Comparison of ENCODE assay signal across 8 cellular contexts in genomic region chr1:184035719-184036516, GRCh38. TPM values are rescaled to one million over a fixed set of nuclear protein-coding genes. Genes with fewer than 3 reads are reported as not detected.
DNase-seq lines count a peak whose midpoint lies in the region; ATAC-seq, FAIRE-seq and TF ChIP-seq lines count a peak whose summit lies in the region.

No MANE protein-coding gene starts in this region.

- peak overlapping the region; percentile 64 for H2BK12ac ChIP-seq in neuronal stem cell (ENCODE audit: low read length)

- dilution Hi-C loops in endothelial cell of umbilical vein (cut with MboI; ENCODE audit: extremely low pct_ligation_motif_present, low sequenced_read_pairs): no loop called here

- peaks cover 30 to 39% of the 10 kb centered on the region in 2 donors for H3K27me3 Mint-ChIP-seq in CD4-positive, alpha-beta memory T cell

- intact Hi-C loops in CD4-positive, alpha-beta memory T cell (cut with micrococcal nuclease): loop anchor here (2.0 kb wide), 1 partner anchor 15 kb away; the partner anchor contains the start of gene TSEN15
- intact Hi-C loops in endothelial cell of umbilical vein (cut with micrococcal nuclease): no loop called here

- H3K4me3 ChIP-seq in CD4-positive, alpha-beta memory T cell (ENCODE audit: low read length in 2 of 2): peak overlapping the region in 1 of 2 donors; percentile 41
- H3K4me3 ChIP-seq in endothelial cell of umbilical vein (replicated peaks in 1 of 3; ENCODE audit: insufficient read depth in 1 of 3, low read depth in 1 of 3, low read length in 3 of 3) (no peak overlapping the region), neuronal stem cell (ENCODE audit: low read length in 2 of 2) (peak overlapping the region; percentile 61 to 86)

- peak overlapping the region; percentile 79 for H2BK15ac ChIP-seq in neuronal stem cell (ENCODE audit: low read length)

- peak in 1 of 5 donors; percentile 1 for DNase-seq in CD4-positive, alpha-beta memory T cell
- DNase-seq in NCI-H446 (lab: John Stamatoyannopoulos, UW) (peak; percentile 30 to 49), endothelial cell of umbilical vein (ENCODE audit: low read depth, low spot score) (no peak), neuronal stem cell (ENCODE audit: low spot score) (no peak), RKO (ENCODE audit: low spot score) (no peak), hepatic stellate cell (ENCODE audit: low spot score) (no peak), D721Med (ENCODE audit: insufficient read length, low spot score) (no peak)

- no peaks in the 10 kb centered on the region for H3K9me3 Mint-ChIP-seq in CD4-positive, alpha-beta memory T cell

- peak overlapping the region in 2 of 7 donors; percentile 2 to 52 for H3K27ac Mint-ChIP-seq in CD4-positive, alpha-beta memory T cell

- no peak overlapping the region for H4K91ac ChIP-seq in neuronal stem cell (ENCODE audit: low read depth, low read length, poor library complexity)

- peaks cover 10% of the 10 kb centered on the region for H3K27me3 ChIP-seq in CD4-positive, alpha-beta memory T cell (ENCODE audit: insufficient read depth, low read length)
- H3K27me3 ChIP-seq in endothelial cell of umbilical vein (ENCODE audit: control insufficient read depth in 2 of 2, insufficient read depth in 2 of 2, low read length in 2 of 2): peaks cover 53 to 72% of the 10 kb centered on the region in 2 experiments
- peaks cover 0 to 2% (median 0%) of the 10 kb centered on the region in 3 experiments for H3K27me3 ChIP-seq in neuronal stem cell (ENCODE audit: control insufficient read depth in 3 of 3, insufficient read depth in 3 of 3, low read depth in 1 of 3, low read length in 3 of 3)

- H3K27ac ChIP-seq in CD4-positive, alpha-beta memory T cell (ENCODE audit: low read depth, low read length): no peak overlapping the region
- no peak overlapping the region for H3K27ac ChIP-seq in endothelial cell of umbilical vein (ENCODE audit: insufficient read depth, low read depth, low read length)
- H3K27ac ChIP-seq in neuronal stem cell (replicated peaks; ENCODE audit: low read length): no peak overlapping the region

- peaks cover 18% of the 10 kb centered on the region for H3K4me1 ChIP-seq in CD4-positive, alpha-beta memory T cell (ENCODE audit: insufficient read depth, low read length)
- H3K4me1 ChIP-seq in endothelial cell of umbilical vein (ENCODE audit: control insufficient read depth, extremely low read depth, insufficient read depth, low read length): peaks cover 7% of the 10 kb centered on the region
- peaks cover 6 to 7% of the 10 kb centered on the region in 2 donors for H3K4me1 ChIP-seq in neuronal stem cell (ENCODE audit: control insufficient read depth in 2 of 2, insufficient read depth in 1 of 2, low read depth in 1 of 2, low read length in 2 of 2)

- peak overlapping the region; percentile 48 for H2AK5ac ChIP-seq in neuronal stem cell (ENCODE audit: low read depth, low read length)

- CTCF ChIA-PET in CD4-positive, alpha-beta memory T cell (lab: Charles Lee; ENCODE audit: partially characterized antibody): interaction anchor here (0.7 to 1.3 kb wide), 4 partner anchors 15 to 380 kb away, joined by 3 to 4 read pairs (median 3); no protein-coding TSS in a partner anchor
- CTCF ChIA-PET in endothelial cell of umbilical vein (lab: Charles Lee): interaction anchor here (1.1 kb wide), 1 partner anchor 380 kb away, joined by 3 read pairs; no protein-coding TSS in a partner anchor

- peaks cover 15 to 22% (median 20%) of the 10 kb centered on the region in 4 donors for H3K4me1 Mint-ChIP-seq in CD4-positive, alpha-beta memory T cell

- no peak for TF ChIP-seq POLR2A in endothelial cell of umbilical vein (IDR thresholded peaks at IDR 0.05; ENCODE audit: low read depth, low read length)

- no peak overlapping the region for H2AFZ ChIP-seq in endothelial cell of umbilical vein (ENCODE audit: low read depth, low read length)
- peak overlapping the region; percentile 96 for H2AFZ ChIP-seq in neuronal stem cell (ENCODE audit: low read length)

- POLR2A ChIA-PET in CD4-positive, alpha-beta memory T cell (lab: Charles Lee; ENCODE audit: partially characterized antibody): interaction anchor here (0.9 to 3.1 kb wide), 2 partner anchors 15 to 80 kb away, joined by 4 to 16 read pairs; partner anchors contain the start of gene TSEN15
- POLR2A ChIA-PET in endothelial cell of umbilical vein (lab: Charles Lee): no interaction called here

- H2BK5ac ChIP-seq in neuronal stem cell (ENCODE audit: low read length): peak overlapping the region; percentile 71

- no peaks in the 10 kb centered on the region for H3K79me2 ChIP-seq in endothelial cell of umbilical vein (ENCODE audit: control insufficient read depth, insufficient read depth, low read length)

- H3K36me3 Mint-ChIP-seq in CD4-positive, alpha-beta memory T cell: peaks cover 0 to 4% of the 10 kb centered on the region in 2 donors

- no CpG with 5 or more reads among the region's 31 CpGs for WGBS in neuronal stem cell (ENCODE audit: extremely low coverage in 2 of 2, insufficient read length in 2 of 2, insufficient replicate concordance in 1 of 2), 2 donors

- no peaks in the 10 kb centered on the region for H4K20me1 ChIP-seq in endothelial cell of umbilical vein (replicated peaks; ENCODE audit: control insufficient read depth, extremely low read depth, insufficient read depth, low read length)

- no peak for FAIRE-seq in endothelial cell of umbilical vein (lab: Jason Lieb, UNC)
- no peak for FAIRE-seq in D721Med (lab: Jason Lieb, UNC)

- no peak for ATAC-seq in GM18907 (IDR thresholded peaks at IDR 0.05; ENCODE audit: unreplicated experiment)

- H3K36me3 ChIP-seq in CD4-positive, alpha-beta memory T cell (ENCODE audit: insufficient read depth, low read length): no peaks in the 10 kb centered on the region
- H3K36me3 ChIP-seq in endothelial cell of umbilical vein (ENCODE audit: control insufficient read depth in 2 of 2, extremely low read depth in 1 of 2, insufficient read depth in 2 of 2, low read length in 2 of 2) (no peaks in the 10 kb centered on the region), neuronal stem cell (replicated peaks in 1 of 2; ENCODE audit: control insufficient read depth in 2 of 2, insufficient read depth in 2 of 2, low read length in 2 of 2) (no peaks in the 10 kb centered on the region)

- H3K4me2 ChIP-seq in endothelial cell of umbilical vein (ENCODE audit: insufficient read depth, low read length): peak overlapping the region; percentile 56
- H3K4me2 ChIP-seq in neuronal stem cell (ENCODE audit: insufficient read depth, low read length, poor library complexity, severe bottlenecking): peak overlapping the region; percentile 85

- no peak overlapping the region for H2BK120ac ChIP-seq in neuronal stem cell (ENCODE audit: low read depth, low read length)

- peaks cover 2% of the 10 kb centered on the region for H3K79me1 ChIP-seq in neuronal stem cell (ENCODE audit: low read depth, low read length)

- no peak for TF ChIP-seq CTCF in endothelial cell of umbilical vein (IDR thresholded peaks at IDR 0.05; ENCODE audit: extremely low read depth in 1 of 2, insufficient read depth in 1 of 2, low read depth in 1 of 2, low read length in 2 of 2)
- TF ChIP-seq CTCF in D721Med (IDR thresholded peaks at IDR 0.05; ENCODE audit: insufficient read depth, missing control alignments): no peak

- H3K23ac ChIP-seq in neuronal stem cell (ENCODE audit: low read depth, low read length, poor library complexity): peak overlapping the region; percentile 6

- no peaks in the 10 kb centered on the region for H3K9me3 ChIP-seq in CD4-positive, alpha-beta memory T cell (ENCODE audit: control insufficient read depth in 1 of 2, low read length in 2 of 2)
- H3K9me3 ChIP-seq in endothelial cell of umbilical vein (replicated peaks; ENCODE audit: control insufficient read depth, insufficient read depth, low read length) (no peaks in the 10 kb centered on the region), neuronal stem cell (replicated peaks in 1 of 2; ENCODE audit: control insufficient read depth in 2 of 2, insufficient read depth in 1 of 2, low read depth in 1 of 2, low read length in 2 of 2) (peaks cover 0 to 3% of the 10 kb centered on the region in 2 donors)

- H4K8ac ChIP-seq in neuronal stem cell (ENCODE audit: low read depth, low read length): no peak overlapping the region

- no peak overlapping the region for H3K4ac ChIP-seq in neuronal stem cell (ENCODE audit: low read length)

- no peak overlapping the region for H3K9ac ChIP-seq in endothelial cell of umbilical vein (replicated peaks; ENCODE audit: extremely low read depth, insufficient read depth, low read length)
- peak overlapping the region; percentile 89 for H3K9ac ChIP-seq in neuronal stem cell (ENCODE audit: low read depth, low read length, poor library complexity)

- peak overlapping the region; percentile 76 to 85 (median 78) for H3K4me3 Mint-ChIP-seq in CD4-positive, alpha-beta memory T cell

- H3K18ac ChIP-seq in neuronal stem cell (ENCODE audit: low read length): peak overlapping the region; percentile 95

- BruUV-seq in endothelial cell of umbilical vein (replicated peaks; lab: Mats Ljungman, UMichigan): no TSS peak

- H3K14ac ChIP-seq in neuronal stem cell (ENCODE audit: low read length): no peak overlapping the region

- H3K9me1 ChIP-seq in endothelial cell of umbilical vein (replicated peaks; ENCODE audit: control insufficient read depth, extremely low read depth, insufficient read depth, low read length): no peaks in the 10 kb centered on the region

RNA-seq across cellular contexts. Expression of gene COLGALT2, which starts 1.6 kb away (rescaled TPM):
- 1 to 10 TPM in 1 of 2 experiments, under 1 TPM in 1; 0.84 to 1.2 TPM for total RNA-seq in CD4-positive, alpha-beta memory T cell
- polyA plus RNA-seq in CD4-positive, alpha-beta memory T cell: under 1 TPM; 0.09 to 0.15 TPM
- total RNA-seq in endothelial cell of umbilical vein: not detected in 2 replicates
- 0.01 and 0.02 TPM in 2 replicates for polyA plus RNA-seq in endothelial cell of umbilical vein
- polyA plus RNA-seq in endothelial cell of umbilical vein (2011; cell fraction: cytosol; rRNA removed): 0.01 and 0.03 TPM in 2 replicates
- polyA plus RNA-seq in endothelial cell of umbilical vein (2011; cell fraction: nucleus; rRNA removed): 0.04 TPM in 1 of 2 replicates, not detected in the other
- not detected in 2 replicates for polyA plus RNA-seq in endothelial cell of umbilical vein (2012)
- polyA minus RNA-seq in endothelial cell of umbilical vein: 0.32 TPM in 1 of 2 replicates, not detected in the other
- polyA minus RNA-seq in endothelial cell of umbilical vein (2011; cell fraction: cytosol; rRNA and poly(A)+ RNA removed): not detected
- polyA minus RNA-seq in endothelial cell of umbilical vein (2011; cell fraction: nucleus; rRNA and poly(A)+ RNA removed): 0.14 TPM in 1 of 2 replicates, not detected in the other
- 13.7 TPM for polyA plus RNA-seq in neuronal stem cell (2013, experiment 1 of 2)
- 14.1 TPM for polyA plus RNA-seq in neuronal stem cell (2013, experiment 2 of 2)

RNA-seq across cellular contexts. Expression of gene TSEN15, which starts 15.6 kb away (rescaled TPM):
- total RNA-seq in CD4-positive, alpha-beta memory T cell: 10 to 100 TPM; 34.0 to 42.2 TPM
- polyA plus RNA-seq in CD4-positive, alpha-beta memory T cell: 10 to 100 TPM; 53.3 to 74.7 TPM
- 25.8 and 26.4 TPM in 2 replicates for total RNA-seq in endothelial cell of umbilical vein
- polyA plus RNA-seq in endothelial cell of umbilical vein: 15.8 and 20.6 TPM in 2 replicates
- polyA plus RNA-seq in endothelial cell of umbilical vein (2011; cell fraction: cytosol; rRNA removed): 19.9 and 23.0 TPM in 2 replicates
- 20.1 and 22.4 TPM in 2 replicates for polyA plus RNA-seq in endothelial cell of umbilical vein (2011; cell fraction: nucleus; rRNA removed)
- 13.7 and 19.6 TPM in 2 replicates for polyA plus RNA-seq in endothelial cell of umbilical vein (2012)
- polyA minus RNA-seq in endothelial cell of umbilical vein: 28.2 and 37.4 TPM in 2 replicates
- polyA minus RNA-seq in endothelial cell of umbilical vein (2011; cell fraction: cytosol; rRNA and poly(A)+ RNA removed): 27.5 TPM
- 28.8 and 38.9 TPM in 2 replicates for polyA minus RNA-seq in endothelial cell of umbilical vein (2011; cell fraction: nucleus; rRNA and poly(A)+ RNA removed)
- 58.2 TPM for polyA plus RNA-seq in neuronal stem cell (2013, experiment 1 of 2)
- polyA plus RNA-seq in neuronal stem cell (2013, experiment 2 of 2): 60.1 TPM

Comparison
In these comparisons a context has a peak if more than half of its experiments do, and no peak if none do; other contexts are left out.
1. DNase-seq: peak in NCI-H446 (2 of 2); none in endothelial cell of umbilical vein (single experiment), neuronal stem cell (single experiment), RKO (single experiment), hepatic stellate cell (single experiment) and D721Med (single experiment).
2. H3K4me3 ChIP-seq: peak in neuronal stem cell (2 of 2); none in endothelial cell of umbilical vein (0 of 3).